ENCODE assay signal across 8 cellular contexts in genomic region chr7:144836545-144836842, GRCh38. TPM values are rescaled to one million over a fixed set of nuclear protein-coding genes. Genes with fewer than 3 reads are reported as not detected.
A peak's percentile ranks its signal among the peaks of the same experiment; 100 is the strongest.
DNase-seq lines count a peak whose midpoint lies in the region; ATAC-seq and TF ChIP-seq lines count a peak whose summit lies in the region.

No MANE protein-coding gene starts in this region.

- H4K20me1 ChIP-seq in GM23338 (replicated peaks; ENCODE audit: insufficient read depth): no peaks in the 10 kb centered on the region

- no peak for TF ChIP-seq POLR2A in esophagus squamous epithelium (IDR thresholded peaks at IDR 0.05)

- intact Hi-C loops in esophagus squamous epithelium (cut with DNase I): no loop called here

- H3K36me3 ChIP-seq in GM23338 (ENCODE audit: insufficient read depth): no peaks in the 10 kb centered on the region
- H3K36me3 ChIP-seq in esophagus squamous epithelium: no peaks in the 10 kb centered on the region

- H3K27me3 Mint-ChIP-seq in GM23338 (ENCODE audit: insufficient read depth, low read depth, poor library complexity): peaks cover 9% of the 10 kb centered on the region
- H3K27me3 Mint-ChIP-seq in T-helper 17 cell: no peaks in the 10 kb centered on the region

- H3K9me2 ChIP-seq in GM23338 (ENCODE audit: insufficient read depth): no peaks in the 10 kb centered on the region

- H3K9me3 ChIP-seq in T-helper 17 cell (ENCODE audit: control insufficient read depth, low read length, poor library complexity, severe bottlenecking) (no peaks in the 10 kb centered on the region), esophagus squamous epithelium (no peaks in the 10 kb centered on the region)

- peak overlapping the region; percentile 97 for H3K27ac ChIP-seq in GM23338 (ENCODE audit: low read depth)
- H3K27ac ChIP-seq in esophagus squamous epithelium: peak overlapping the region; percentile 88 to 97 (median 92)

- H3K4me1 ChIP-seq in GM23338 (ENCODE audit: insufficient read depth): peaks cover 5% of the 10 kb centered on the region; the same call in 1 of the 2 replicates
- H3K4me1 ChIP-seq in esophagus squamous epithelium: peaks cover 0 to 25% (median 9%) of the 10 kb centered on the region in 3 donors

- H3K4me1 Mint-ChIP-seq in GM23338: peaks cover 4% of the 10 kb centered on the region; the same call in 2 of the 3 replicates
- H3K4me1 Mint-ChIP-seq in T-helper 17 cell: peaks cover 20% of the 10 kb centered on the region

- H3K27me3 ChIP-seq in GM23338 (ENCODE audit: insufficient read depth) (peaks cover 11% of the 10 kb centered on the region; the same call in 1 of the 2 replicates), esophagus squamous epithelium (no peaks in the 10 kb centered on the region)

- WGBS in esophagus squamous epithelium, 2 donors: 91 to 95% methylated on average over 12 of the region's 12 CpGs

- TF ChIP-seq CTCF in GM23338 (conservative IDR thresholded peaks at IDR 0.05; ENCODE audit: low read depth in 2 of 2) (no peak), esophagus squamous epithelium (IDR thresholded peaks at IDR 0.05) (no peak)

- H3K4me2 ChIP-seq in GM23338: peak overlapping the region; percentile 75

- H3K36me3 Mint-ChIP-seq in GM23338 (ENCODE audit: low read depth): no peaks in the 10 kb centered on the region; the same call in 2 of the 3 replicates
- peaks cover 2% of the 10 kb centered on the region for H3K36me3 Mint-ChIP-seq in T-helper 17 cell (ENCODE audit: low read depth)

- no peak for ATAC-seq in GM23338
- ATAC-seq in T-helper 17 cell: no peak
- no peak for ATAC-seq in GM21529 (IDR thresholded peaks at IDR 0.05; ENCODE audit: unreplicated experiment)
- no peak for ATAC-seq in HG02970 (IDR thresholded peaks at IDR 0.05; ENCODE audit: low FRiP score, unreplicated experiment)

- DNase-seq in GM23338 (ENCODE audit: low spot score) (no peak), T-helper 17 cell (no peak), esophagus squamous epithelium (lab: John Stamatoyannopoulos, UW) (no peak), skeletal muscle cell (ENCODE audit: low read depth) (no peak), NCI-H524 (lab: John Stamatoyannopoulos, UW) (no peak), inferior parietal cortex (ENCODE audit: extremely low spot score) (no peak)

- H3K79me2 ChIP-seq in GM23338 (replicated peaks; ENCODE audit: insufficient read depth): no peaks in the 10 kb centered on the region

- no peak overlapping the region for H3K27ac Mint-ChIP-seq in GM23338
- peak overlapping the region; percentile 97 for H3K27ac Mint-ChIP-seq in T-helper 17 cell

- H3K4me3 Mint-ChIP-seq in GM23338 (peak overlapping the region; percentile 74), T-helper 17 cell (peak overlapping the region; percentile 97)

- peak overlapping the region; percentile 93 for H2AFZ ChIP-seq in GM23338

- H3K4me3 ChIP-seq in GM23338: peak overlapping the region; percentile 88
- H3K4me3 ChIP-seq in esophagus squamous epithelium: peak overlapping the region; percentile 67 to 87 (median 80)
- peak overlapping the region; percentile 91 for H3K4me3 ChIP-seq in skeletal muscle cell (ENCODE audit: low read depth, low read length)

- H3F3A ChIP-seq in GM23338 (replicated peaks; ENCODE audit: low read depth): peaks cover 7% of the 10 kb centered on the region

- peaks cover 13% of the 10 kb centered on the region; the same call in 2 of the 3 replicates for H3K9me3 Mint-ChIP-seq in GM23338

TF ChIP-seq in GM23338, 12 proteins besides CTCF, POLR2A, EP300 and RAD21 (continues in another document):
- TF ChIP-seq ZNF462 (CRISPR knock-in tag; IDR thresholded peaks at IDR 0.05) (no peak), EZH2 (IDR thresholded peaks at IDR 0.05; ENCODE audit: low read depth, unreplicated experiment) (no peak), POLR2AphosphoS5 (IDR thresholded peaks at IDR 0.05; ENCODE audit: low read depth) (no peak), JUNB (IDR thresholded peaks at IDR 0.05; ENCODE audit: unreplicated experiment) (no peak), STAT1 (IDR thresholded peaks at IDR 0.05; ENCODE audit: unreplicated experiment) (no peak), EZH2phosphoT487 (IDR thresholded peaks at IDR 0.05; ENCODE audit: unreplicated experiment) (no peak), NANOG (IDR thresholded peaks at IDR 0.05; ENCODE audit: borderline replicate concordance) (no peak), ZNF331 (CRISPR knock-in tag; IDR thresholded peaks at IDR 0.05; ENCODE audit: low read depth) (no peak), CREB1 (CRISPR knock-in tag; IDR thresholded peaks at IDR 0.05; ENCODE audit: low read depth) (no peak)
- TF ChIP-seq, protein P1, sequence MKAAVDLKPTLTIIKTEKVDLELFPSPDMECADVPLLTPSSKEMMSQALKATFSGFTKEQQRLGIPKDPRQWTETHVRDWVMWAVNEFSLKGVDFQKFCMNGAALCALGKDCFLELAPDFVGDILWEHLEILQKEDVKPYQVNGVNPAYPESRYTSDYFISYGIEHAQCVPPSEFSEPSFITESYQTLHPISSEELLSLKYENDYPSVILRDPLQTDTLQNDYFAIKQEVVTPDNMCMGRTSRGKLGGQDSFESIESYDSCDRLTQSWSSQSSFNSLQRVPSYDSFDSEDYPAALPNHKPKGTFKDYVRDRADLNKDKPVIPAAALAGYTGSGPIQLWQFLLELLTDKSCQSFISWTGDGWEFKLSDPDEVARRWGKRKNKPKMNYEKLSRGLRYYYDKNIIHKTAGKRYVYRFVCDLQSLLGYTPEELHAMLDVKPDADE (IDR thresholded peaks at IDR 0.05): no peak

RNA-seq across cellular contexts. Expression of gene TPK1, which starts 0.6 kb away (rescaled TPM):
- total RNA-seq in GM23338 (2014; rRNA removed; shearing (Covaris generic)): 1.5 and 2.6 TPM in 2 replicates
- 2.9 and 3.2 TPM in 2 replicates for polyA plus RNA-seq in GM23338 (2016; fragmentation: Nextera tagmentation; extraction: Ambion mirVana)
- total RNA-seq in T-helper 17 cell (10 to 100 TPM; 20.3 to 21.7 TPM), esophagus squamous epithelium (1 to 10 TPM; 2.3 to 8.4 (median 2.7) TPM)
